In the genomic region with DNA sequence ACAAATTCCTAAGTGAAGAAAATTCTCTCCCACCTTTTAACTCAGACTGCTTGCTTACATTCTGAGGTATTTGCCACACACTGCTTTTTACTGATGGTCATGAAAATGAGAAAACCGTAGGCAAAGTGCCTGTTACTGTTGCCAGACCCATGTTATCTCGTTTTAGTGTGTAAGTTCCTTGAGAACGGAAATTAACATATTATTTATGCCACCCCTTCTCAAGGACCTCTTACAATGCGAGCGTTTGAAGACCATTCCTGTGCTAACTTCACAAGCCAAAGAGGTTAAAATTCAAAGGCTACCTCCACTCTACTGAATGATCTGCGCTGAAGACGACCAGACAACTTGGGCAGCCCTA, we compare ENCODE assay signal across 8 cellular contexts. TPM values are rescaled to one million over a fixed set of nuclear protein-coding genes. Genes with fewer than 3 reads are reported as not detected.
A peak's percentile ranks its signal among the peaks of the same experiment; 100 is the strongest.
DNase-seq lines count a peak whose midpoint lies in the region; ATAC-seq and TF ChIP-seq lines count a peak whose summit lies in the region.

No MANE protein-coding gene starts in this region.

- no peaks in the 10 kb centered on the region for H3K27me3 Mint-ChIP-seq in activated CD8-positive, alpha-beta memory T cell treated with anti-CD3 and anti-CD28 coated beads, Interleukin-2, amount 10 ng/mL, durations not matched to agents 7 days and 5 days
- no peaks in the 10 kb centered on the region for H3K27me3 Mint-ChIP-seq in activated naive CD8-positive, alpha-beta T cell treated with anti-CD3 and anti-CD28 coated beads, Interleukin-2, amount 50 U/mL, for 24 hours

- H3K27ac Mint-ChIP-seq in activated CD8-positive, alpha-beta memory T cell treated with anti-CD3 and anti-CD28 coated beads, Interleukin-2, amount 10 ng/mL, durations not matched to agents 7 days and 5 days, result peak overlapping the region; percentile 99
- H3K27ac Mint-ChIP-seq in activated naive CD8-positive, alpha-beta T cell treated with anti-CD3 and anti-CD28 coated beads, Interleukin-2, amount 50 U/mL, for 24 hours, result peak overlapping the region; percentile 100

- H3K27me3 ChIP-seq in liver (ENCODE audit: control insufficient read depth in 4 of 4, insufficient read depth in 4 of 4, low read length in 3 of 4) (no peaks in the 10 kb centered on the region), tibial artery (no peaks in the 10 kb centered on the region)

- TF ChIP-seq RAD21 in liver (IDR thresholded peaks at IDR 0.05), result no peak

- H3K9ac ChIP-seq in liver (ENCODE audit: low read depth in 1 of 2, low read length in 2 of 2), result peak overlapping the region; percentile 70 to 76

- no peak for DNase-seq in activated CD8-positive, alpha-beta memory T cell treated with anti-CD3 and anti-CD28 coated beads, Interleukin-2, amount 10 ng/mL, durations not matched to agents 7 days and 5 days
- no peak for DNase-seq in activated CD8-positive, alpha-beta memory T cell treated with anti-CD3 and anti-CD28 coated beads for 24 hours
- DNase-seq in activated naive CD8-positive, alpha-beta T cell treated with anti-CD3 and anti-CD28 coated beads, Interleukin-2, amount 50 U/mL, for 24 hours, result no peak
- DNase-seq in tibial artery (no peak), NCI-H1092 treated with DMSO at 0.1 percent for 48 hours (lab: John Stamatoyannopoulos, UW) (no peak), OCI-M2 (lab: John Stamatoyannopoulos, UW; ENCODE audit: unreplicated experiment) (no peak)

- H3K4me3 ChIP-seq in liver (ENCODE audit: low read depth in 1 of 3, low read length in 3 of 3), result peak overlapping the region; percentile 70 to 78 (median 73)
- H3K4me3 ChIP-seq in tibial artery, result peak overlapping the region; percentile 71 to 75

- CTCF ChIA-PET in activated CD8-positive, alpha-beta memory T cell treated with anti-CD3 and anti-CD28 coated beads, Interleukin-2, amount 10 ng/mL, durations not matched to agents 7 days and 5 days (lab: Charles Lee), result interaction anchor here (0.8 to 2.0 kb wide), 4 partner anchors 15 to 213 kb away, joined by 3 to 15 read pairs (median 4); no protein-coding TSS in a partner anchor

- no peaks in the 10 kb centered on the region for H3K9me3 Mint-ChIP-seq in activated CD8-positive, alpha-beta memory T cell treated with anti-CD3 and anti-CD28 coated beads, Interleukin-2, amount 10 ng/mL, durations not matched to agents 7 days and 5 days (ENCODE audit: low read depth)
- H3K9me3 Mint-ChIP-seq in activated naive CD8-positive, alpha-beta T cell treated with anti-CD3 and anti-CD28 coated beads, Interleukin-2, amount 50 U/mL, for 24 hours, result no peaks in the 10 kb centered on the region

- TF ChIP-seq CTCF in liver (IDR thresholded peaks at IDR 0.05; ENCODE audit: low read depth, low read length, missing input control), result no peak
- TF ChIP-seq CTCF in tibial artery (IDR thresholded peaks at IDR 0.05), result no peak

- H3K36me3 ChIP-seq in liver (ENCODE audit: control insufficient read depth in 4 of 4, insufficient read depth in 3 of 4, low read depth in 1 of 4, low read length in 3 of 4) (peaks cover 0 to 2% (median 0%) of the 10 kb centered on the region in 4 donors), tibial artery (peaks cover 0 to 8% (median 0%) of the 10 kb centered on the region in 3 donors)

- intact Hi-C loops in tibial artery (cut with DNase I; ENCODE audit: low total_unique reads), result no loop called here

- 0% methylated on average over 7 of the region's 7 CpGs for WGBS in liver

- peak overlapping the region; percentile 98 for H3K4me3 Mint-ChIP-seq in activated CD8-positive, alpha-beta memory T cell treated with anti-CD3 and anti-CD28 coated beads, Interleukin-2, amount 10 ng/mL, durations not matched to agents 7 days and 5 days
- H3K4me3 Mint-ChIP-seq in activated naive CD8-positive, alpha-beta T cell treated with anti-CD3 and anti-CD28 coated beads, Interleukin-2, amount 50 U/mL, for 24 hours, result peak overlapping the region; percentile 99

- no peaks in the 10 kb centered on the region for H3K9me3 ChIP-seq in liver (ENCODE audit: control insufficient read depth in 4 of 4, low read length in 3 of 4)
- H3K9me3 ChIP-seq in tibial artery, result no peaks in the 10 kb centered on the region

- peaks cover 6 to 32% (median 25%) of the 10 kb centered on the region in 4 donors for H3K4me1 ChIP-seq in liver (ENCODE audit: control insufficient read depth in 4 of 4, insufficient read depth in 4 of 4, low read length in 3 of 4)
- peaks cover 0 to 27% (median 18%) of the 10 kb centered on the region in 4 donors for H3K4me1 ChIP-seq in tibial artery

- ATAC-seq in activated CD8-positive, alpha-beta memory T cell treated with anti-CD3 and anti-CD28 coated beads, Interleukin-2, amount 10 ng/mL, durations not matched to agents 7 days and 5 days, result no peak
- ATAC-seq in activated naive CD8-positive, alpha-beta T cell treated with anti-CD3 and anti-CD28 coated beads, Interleukin-2, amount 50 U/mL, for 24 hours, result no peak
- no peak for ATAC-seq in HG02610 (IDR thresholded peaks at IDR 0.05; ENCODE audit: unreplicated experiment)

- H3K4me1 Mint-ChIP-seq in activated CD8-positive, alpha-beta memory T cell treated with anti-CD3 and anti-CD28 coated beads, Interleukin-2, amount 10 ng/mL, durations not matched to agents 7 days and 5 days, result peaks cover 57% of the 10 kb centered on the region
- peaks cover 44% of the 10 kb centered on the region for H3K4me1 Mint-ChIP-seq in activated naive CD8-positive, alpha-beta T cell treated with anti-CD3 and anti-CD28 coated beads, Interleukin-2, amount 50 U/mL, for 24 hours

- H3K27ac ChIP-seq in liver (ENCODE audit: low read depth in 1 of 2, low read length in 2 of 2) (peak overlapping the region; percentile 67 to 84), tibial artery (peak overlapping the region; percentile 81 to 88)

- peaks cover 9% of the 10 kb centered on the region for H3K36me3 Mint-ChIP-seq in activated CD8-positive, alpha-beta memory T cell treated with anti-CD3 and anti-CD28 coated beads, Interleukin-2, amount 10 ng/mL, durations not matched to agents 7 days and 5 days
- H3K36me3 Mint-ChIP-seq in activated naive CD8-positive, alpha-beta T cell treated with anti-CD3 and anti-CD28 coated beads, Interleukin-2, amount 50 U/mL, for 24 hours (ENCODE audit: low read depth), result peaks cover 3% of the 10 kb centered on the region

TF ChIP-seq in liver, 16 proteins besides CTCF, POLR2A, EP300 and RAD21:
- TF ChIP-seq YY1 (IDR thresholded peaks at IDR 0.05), result no peak
- TF ChIP-seq, protein P1, sequence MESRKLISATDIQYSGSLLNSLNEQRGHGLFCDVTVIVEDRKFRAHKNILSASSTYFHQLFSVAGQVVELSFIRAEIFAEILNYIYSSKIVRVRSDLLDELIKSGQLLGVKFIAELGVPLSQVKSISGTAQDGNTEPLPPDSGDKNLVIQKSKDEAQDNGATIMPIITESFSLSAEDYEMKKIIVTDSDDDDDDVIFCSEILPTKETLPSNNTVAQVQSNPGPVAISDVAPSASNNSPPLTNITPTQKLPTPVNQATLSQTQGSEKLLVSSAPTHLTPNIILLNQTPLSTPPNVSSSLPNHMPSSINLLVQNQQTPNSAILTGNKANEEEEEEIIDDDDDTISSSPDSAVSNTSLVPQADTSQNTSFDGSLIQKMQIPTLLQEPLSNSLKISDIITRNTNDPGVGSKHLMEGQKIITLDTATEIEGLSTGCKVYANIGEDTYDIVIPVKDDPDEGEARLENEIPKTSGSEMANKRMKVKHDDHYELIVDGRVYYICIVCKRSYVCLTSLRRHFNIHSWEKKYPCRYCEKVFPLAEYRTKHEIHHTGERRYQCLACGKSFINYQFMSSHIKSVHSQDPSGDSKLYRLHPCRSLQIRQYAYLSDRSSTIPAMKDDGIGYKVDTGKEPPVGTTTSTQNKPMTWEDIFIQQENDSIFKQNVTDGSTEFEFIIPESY (IDR thresholded peaks at IDR 0.05), result no peak
- no peak for TF ChIP-seq GABPA (IDR thresholded peaks at IDR 0.05 in 1 of 2, conservative IDR thresholded peaks at IDR 0.05 in 1 of 2)
- no peak for TF ChIP-seq NR2F2 (IDR thresholded peaks at IDR 0.05)
- TF ChIP-seq, protein P2, sequence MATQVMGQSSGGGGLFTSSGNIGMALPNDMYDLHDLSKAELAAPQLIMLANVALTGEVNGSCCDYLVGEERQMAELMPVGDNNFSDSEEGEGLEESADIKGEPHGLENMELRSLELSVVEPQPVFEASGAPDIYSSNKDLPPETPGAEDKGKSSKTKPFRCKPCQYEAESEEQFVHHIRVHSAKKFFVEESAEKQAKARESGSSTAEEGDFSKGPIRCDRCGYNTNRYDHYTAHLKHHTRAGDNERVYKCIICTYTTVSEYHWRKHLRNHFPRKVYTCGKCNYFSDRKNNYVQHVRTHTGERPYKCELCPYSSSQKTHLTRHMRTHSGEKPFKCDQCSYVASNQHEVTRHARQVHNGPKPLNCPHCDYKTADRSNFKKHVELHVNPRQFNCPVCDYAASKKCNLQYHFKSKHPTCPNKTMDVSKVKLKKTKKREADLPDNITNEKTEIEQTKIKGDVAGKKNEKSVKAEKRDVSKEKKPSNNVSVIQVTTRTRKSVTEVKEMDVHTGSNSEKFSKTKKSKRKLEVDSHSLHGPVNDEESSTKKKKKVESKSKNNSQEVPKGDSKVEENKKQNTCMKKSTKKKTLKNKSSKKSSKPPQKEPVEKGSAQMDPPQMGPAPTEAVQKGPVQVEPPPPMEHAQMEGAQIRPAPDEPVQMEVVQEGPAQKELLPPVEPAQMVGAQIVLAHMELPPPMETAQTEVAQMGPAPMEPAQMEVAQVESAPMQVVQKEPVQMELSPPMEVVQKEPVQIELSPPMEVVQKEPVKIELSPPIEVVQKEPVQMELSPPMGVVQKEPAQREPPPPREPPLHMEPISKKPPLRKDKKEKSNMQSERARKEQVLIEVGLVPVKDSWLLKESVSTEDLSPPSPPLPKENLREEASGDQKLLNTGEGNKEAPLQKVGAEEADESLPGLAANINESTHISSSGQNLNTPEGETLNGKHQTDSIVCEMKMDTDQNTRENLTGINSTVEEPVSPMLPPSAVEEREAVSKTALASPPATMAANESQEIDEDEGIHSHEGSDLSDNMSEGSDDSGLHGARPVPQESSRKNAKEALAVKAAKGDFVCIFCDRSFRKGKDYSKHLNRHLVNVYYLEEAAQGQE (IDR thresholded peaks at IDR 0.05), result no peak

RNA-seq across cellular contexts. Expression of a gene that starts 0.5 kb away (rescaled TPM):
- total RNA-seq in activated CD8-positive, alpha-beta memory T cell treated with anti-CD3 and anti-CD28 coated beads, Interleukin-2, amount 10 ng/mL, durations not matched to agents 7 days and 5 days, result 10 to 100 TPM; 47.7 to 53.6 TPM
- total RNA-seq in liver, result 10 to 100 TPM; 13.7 to 14.0 TPM
- polyA plus RNA-seq in liver, result 1 to 10 TPM; 5.3 to 8.3 TPM

RNA-seq across cellular contexts. Expression of a gene that starts 27.2 kb away (rescaled TPM):
- 10 to 100 TPM; 45.5 to 46.2 TPM for total RNA-seq in activated CD8-positive, alpha-beta memory T cell treated with anti-CD3 and anti-CD28 coated beads, Interleukin-2, amount 10 ng/mL, durations not matched to agents 7 days and 5 days
- 10 to 100 TPM; 11.9 to 22.2 TPM for total RNA-seq in liver
- polyA plus RNA-seq in liver, result 10 to 100 TPM; 36.1 to 40.2 TPM
